In genomic region chr2:105037572-105038382, GRCh38 we compare ENCODE assay signal across 8 cellular contexts. TPM values are rescaled to one million over a fixed set of nuclear protein-coding genes. Genes with fewer than 3 reads are reported as not detected.
DNase-seq lines count a peak whose midpoint lies in the region; ATAC-seq, FAIRE-seq and TF ChIP-seq lines count a peak whose summit lies in the region.

Gene MRPS9 (plus strand): TSS chr2:105038069. CDS start chr2:105038093, 24 bp downstream.

- DNase-seq in GM12864 (ENCODE audit: low read depth): peak; percentile 91
- DNase-seq in NCI-H1417 (lab: John Stamatoyannopoulos, UW): peak; percentile 92 to 98 (median 96)
- DNase-seq in SW 1271 (lab: John Stamatoyannopoulos, UW): peak; percentile 96
- DNase-seq in activated naive CD8-positive, alpha-beta T cell treated with anti-CD3 and anti-CD28 coated beads, Interleukin-2, amount 50 U/mL, for 16 hours (ENCODE audit: low read depth, low spot score): peak; percentile 99
- DNase-seq in Right ventricle myocardium inferior (ENCODE audit: missing footprints): peak; percentile 98
- DNase-seq in pancreas: peak; percentile 96 to 99 (median 98)
- DNase-seq in tibial artery: peak; percentile 98 to 99

- H3K36me3 ChIP-seq in pancreas: no peaks in the 10 kb centered on the region
- no peaks in the 10 kb centered on the region for H3K36me3 ChIP-seq in tibial artery

- H3K27ac ChIP-seq in pancreas (peak within 1 kb of the TSS; percentile 60 to 85 (median 70)), tibial artery (peak within 1 kb of the TSS; percentile 83 to 86)

- H3K4me3 ChIP-seq in GM12864 (ENCODE audit: low read depth, low read length): peak within 1 kb of the TSS; percentile 75
- H3K4me3 ChIP-seq in pancreas: peak within 1 kb of the TSS; percentile 77 to 92 (median 80)
- peak within 1 kb of the TSS; percentile 88 to 94 for H3K4me3 ChIP-seq in tibial artery

- intact Hi-C loops in Right ventricle myocardium inferior (cut with DNase I) (no loop called here), pancreas (cut with DNase I) (no loop called here), tibial artery (cut with DNase I; ENCODE audit: low total_unique reads) (no loop called here)

- WGBS in pancreas, 2 donors: 0 to 1% methylated on average over 47 to 55 of the region's 55 CpGs

- peak; percentile 77 for FAIRE-seq in pancreas (lab: Jason Lieb, UNC)

- H3K9me3 ChIP-seq in pancreas (no peaks in the 10 kb centered on the region), tibial artery (no peaks in the 10 kb centered on the region)

- ATAC-seq in HG02759 (IDR thresholded peaks at IDR 0.05; ENCODE audit: unreplicated experiment): peak; percentile 99
- peak; percentile 100 for ATAC-seq in Right ventricle myocardium inferior
- ATAC-seq in pancreas: peak; percentile 99 to 100 (median 100)

- H3K4me1 ChIP-seq in pancreas (peaks cover 0 to 14% (median 13%) of the 10 kb centered on the region in 3 donors), tibial artery (peaks cover 0 to 15% (median 7%) of the 10 kb centered on the region in 4 donors)

- TF ChIP-seq CTCF in GM12864 (IDR thresholded peaks at IDR 0.05; ENCODE audit: low read depth, low read length, missing control alignments) (no peak), pancreas (IDR thresholded peaks at IDR 0.05) (no peak), tibial artery (IDR thresholded peaks at IDR 0.05) (no peak)

- H3K27me3 ChIP-seq in pancreas (no peaks in the 10 kb centered on the region), tibial artery (no peaks in the 10 kb centered on the region)

RNA-seq across cellular contexts. Expression of gene MRPS9, which starts in this region (rescaled TPM):
- total RNA-seq in Right ventricle myocardium inferior: 70.3 TPM
- total RNA-seq in pancreas: 10 to 100 TPM in 3 of 6 donors, 1 to 10 TPM in 3; 8.8 to 14.5 (median 10.0) TPM
- polyA plus RNA-seq in pancreas: 10 to 100 TPM; 13.1 to 23.6 TPM

Comparison
In these comparisons a context has a peak if more than half of its experiments do, and no peak if none do; other contexts are left out.
1. Peak in every context shown above with its lines: DNase-seq, ATAC-seq, H3K4me3 ChIP-seq and H3K27ac ChIP-seq.